In the genomic region with DNA sequence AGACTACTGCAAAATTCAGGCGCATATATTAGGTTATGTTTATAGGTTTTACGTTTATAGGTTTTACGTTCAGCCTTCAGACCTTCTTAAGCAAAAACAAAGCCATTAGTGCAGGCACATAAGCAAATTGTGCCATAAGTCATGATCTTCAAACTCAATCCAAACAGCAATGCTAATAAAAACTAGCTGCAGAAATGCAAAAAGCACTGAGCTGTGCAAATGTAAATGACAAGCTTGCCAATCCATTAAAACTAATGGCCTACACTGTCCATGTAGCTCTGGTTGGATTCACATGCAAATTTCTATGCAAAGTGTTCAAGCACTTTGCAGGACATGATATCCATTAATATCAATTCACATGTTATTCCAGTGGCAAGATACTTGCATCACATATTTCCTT, we compare ENCODE assay signal across 1 cellular context.
TF ChIP-seq lines count a peak whose summit lies in the region.

No MANE protein-coding gene starts in this region.

TF ChIP-seq in H1, 55 proteins besides CTCF, POLR2A, EP300 and RAD21 (continued from another document):
- TF ChIP-seq, protein P1, sequence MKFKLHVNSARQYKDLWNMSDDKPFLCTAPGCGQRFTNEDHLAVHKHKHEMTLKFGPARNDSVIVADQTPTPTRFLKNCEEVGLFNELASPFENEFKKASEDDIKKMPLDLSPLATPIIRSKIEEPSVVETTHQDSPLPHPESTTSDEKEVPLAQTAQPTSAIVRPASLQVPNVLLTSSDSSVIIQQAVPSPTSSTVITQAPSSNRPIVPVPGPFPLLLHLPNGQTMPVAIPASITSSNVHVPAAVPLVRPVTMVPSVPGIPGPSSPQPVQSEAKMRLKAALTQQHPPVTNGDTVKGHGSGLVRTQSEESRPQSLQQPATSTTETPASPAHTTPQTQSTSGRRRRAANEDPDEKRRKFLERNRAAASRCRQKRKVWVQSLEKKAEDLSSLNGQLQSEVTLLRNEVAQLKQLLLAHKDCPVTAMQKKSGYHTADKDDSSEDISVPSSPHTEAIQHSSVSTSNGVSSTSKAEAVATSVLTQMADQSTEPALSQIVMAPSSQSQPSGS (IDR thresholded peaks at IDR 0.05; ENCODE audit: low read length), result no peak
- TF ChIP-seq JUN (IDR thresholded peaks at IDR 0.05; ENCODE audit: low read depth, low read length), result no peak
